Comparison of ENCODE assay signal across 16 cellular contexts in genomic region chr11:132772712-132773545, GRCh38.
DNase-seq lines count a peak whose midpoint lies in the region; ATAC-seq and TF ChIP-seq lines count a peak whose summit lies in the region.
"Had no signal": no experiment of that assay in that cellular context is flagged by ENCODE, and none has a peak within 500 bp of the region (broad histone marks: within the 10 kb centered on the region; RNA-seq: fewer than 3 reads in every experiment).

No MANE protein-coding gene starts in this region.

- H3K9me2 ChIP-seq in GM23248 (ENCODE audit: insufficient read depth) (no peaks in the 10 kb centered on the region), neural cell (ENCODE audit: insufficient read depth, low read length) (no peaks in the 10 kb centered on the region)

- H3K27me3 ChIP-seq in GM23248 (replicated peaks; ENCODE audit: insufficient read depth) (peaks cover 2% of the 10 kb centered on the region; the same call in 1 of the 2 replicates), neural cell (ENCODE audit: insufficient read depth, low read depth, low read length) (no peaks in the 10 kb centered on the region)
- H3K27me3 ChIP-seq: body of pancreas, sigmoid colon, SJSA1, vagina had no signal

- no peak overlapping the region for H2AFZ ChIP-seq in GM23248
- peak overlapping the region; percentile 58 for H2AFZ ChIP-seq in neural cell (ENCODE audit: low read depth, low read length)

- no peaks in the 10 kb centered on the region for H3K4me1 ChIP-seq in GM23248 (ENCODE audit: insufficient read depth)
- H3K4me1 ChIP-seq: body of pancreas, SJSA1, vagina had no signal

- 30 to 33% methylated on average over 19 of the region's 19 CpGs for WGBS in GM23248 (ENCODE audit: low coverage in 1 of 2, low lambda C conversion rate in 2 of 2, missing lambda C conversion rate in 2 of 2), 2 experiments

- H4K20me1 ChIP-seq in GM23248 (ENCODE audit: insufficient read depth): no peaks in the 10 kb centered on the region
- no peaks in the 10 kb centered on the region for H4K20me1 ChIP-seq in neural cell (ENCODE audit: insufficient read depth)

- ATAC-seq in omental fat pad (ENCODE audit: low FRiP score) (no peak), HG03521 (IDR thresholded peaks at IDR 0.05; ENCODE audit: unreplicated experiment) (no peak), HG03378 (IDR thresholded peaks at IDR 0.05; ENCODE audit: unreplicated experiment) (no peak)
- ATAC-seq: body of pancreas, left ventricle myocardium superior, PC-3 had no signal

- H3K79me2 ChIP-seq in GM23248 (ENCODE audit: insufficient read depth) (no peaks in the 10 kb centered on the region), neural cell (replicated peaks; ENCODE audit: insufficient read depth, low read length) (no peaks in the 10 kb centered on the region)

- H3F3A ChIP-seq in GM23248 (ENCODE audit: insufficient read depth) (no peaks in the 10 kb centered on the region), neural cell (ENCODE audit: insufficient read depth, low read length, poor library complexity, severe bottlenecking) (no peaks in the 10 kb centered on the region)

- H3K4me2 ChIP-seq in GM23248 (ENCODE audit: unreplicated experiment) (no peak overlapping the region), neural cell (ENCODE audit: low read length) (peak overlapping the region; percentile 38)

- no peak overlapping the region for H3K27ac ChIP-seq in GM23248
- peak overlapping the region; percentile 1 for H3K27ac ChIP-seq in angular gyrus (ENCODE audit: low read depth, low read length)
- peak overlapping the region; percentile 67 for H3K27ac ChIP-seq in neural cell (ENCODE audit: low read length)
- H3K27ac ChIP-seq: body of pancreas, sigmoid colon, SJSA1, vagina had no signal

- in situ Hi-C loops in GM23248 (cut with MboI): no loop called here

- TF ChIP-seq RAD21 in neural cell (conservative IDR thresholded peaks at IDR 0.05): peak; percentile 24

- H3K9me3 ChIP-seq in GM23248 (ENCODE audit: low read depth) (no peaks in the 10 kb centered on the region), neural cell (ENCODE audit: low read length) (no peaks in the 10 kb centered on the region)
- H3K9me3 ChIP-seq: body of pancreas, sigmoid colon, SJSA1, vagina had no signal

- TF ChIP-seq CTCF in neural cell (IDR thresholded peaks at IDR 0.05; ENCODE audit: poor library complexity, severe bottlenecking) (no peak), omental fat pad (IDR thresholded peaks at IDR 0.05) (no peak)

- DNase-seq in AG08395 (ENCODE audit: low spot score) (peak; percentile 13), GM23248 (peak; percentile 6), omental fat pad (ENCODE audit: low spot score) (no peak), NCI-H748 (lab: John Stamatoyannopoulos, UW; ENCODE audit: unreplicated experiment) (no peak)
- DNase-seq: body of pancreas, left ventricle myocardium superior, NCI-H1436, NCI-H748 treated with DMSO at 0.1 percent for 48 hours, PC-3, sigmoid colon had no signal

- no peak overlapping the region for H3K4me3 ChIP-seq in GM23248
- H3K4me3 ChIP-seq in neural cell (ENCODE audit: low read length): peak overlapping the region; percentile 39
- H3K4me3 ChIP-seq: body of pancreas, sigmoid colon, SJSA1, vagina had no signal

- peak; percentile 28 for TF ChIP-seq EP300 in neural cell (conservative IDR thresholded peaks at IDR 0.05; ENCODE audit: poor library complexity, severe bottlenecking)

- H3K36me3 ChIP-seq in GM23248 (ENCODE audit: low read depth) (no peaks in the 10 kb centered on the region), neural cell (ENCODE audit: insufficient read depth, low read length) (no peaks in the 10 kb centered on the region)
- H3K36me3 ChIP-seq: sigmoid colon, SJSA1, vagina had no signal

- H3K9ac ChIP-seq in GM23248: no peak overlapping the region
- H3K9ac ChIP-seq in neural cell (ENCODE audit: low read length): peak overlapping the region; percentile 49

TF ChIP-seq in neural cell, 6 proteins besides CTCF, POLR2A, EP300 and RAD21:
- no peak for TF ChIP-seq EZH2 (IDR thresholded peaks at IDR 0.05; ENCODE audit: borderline replicate concordance, insufficient read depth, low read length, poor library complexity, severe bottlenecking)
- TF ChIP-seq MXI1 (conservative IDR thresholded peaks at IDR 0.05; ENCODE audit: poor library complexity, severe bottlenecking): peak; percentile 16
- peak; percentile 22 for TF ChIP-seq SMC3 (conservative IDR thresholded peaks at IDR 0.05; ENCODE audit: poor library complexity)
- TF ChIP-seq REST (IDR thresholded peaks at IDR 0.05; ENCODE audit: borderline replicate concordance): no peak
- TF ChIP-seq TAF1 (IDR thresholded peaks at IDR 0.05; ENCODE audit: low read depth): peak; percentile 15
- TF ChIP-seq POLR2AphosphoS5 (IDR thresholded peaks at IDR 0.05): no peak
TF ChIP-seq in neural cell: peak in this region for 3.

Comparison
In these comparisons a context has a peak if more than half of its experiments do, and no peak if none do; other contexts are left out.
1. DNase-seq: peak in AG08395 (single experiment) and GM23248 (single experiment); none in omental fat pad (single experiment) and NCI-H748 (single experiment).